ENCODE assay signal across 21 cellular contexts in genomic region chr9:85414399-85414798, GRCh38.
DNase-seq lines count a peak whose midpoint lies in the region; ATAC-seq and TF ChIP-seq lines count a peak whose summit lies in the region.
"Had no signal": no experiment of that assay in that cellular context is flagged by ENCODE, and none has a peak within 500 bp of the region (broad histone marks: within the 10 kb centered on the region; RNA-seq: fewer than 3 reads in every experiment).

No MANE protein-coding gene starts in this region.

- H4K20me1 ChIP-seq in SK-N-SH (ENCODE audit: insufficient read depth) (no peaks in the 10 kb centered on the region), neural cell (ENCODE audit: insufficient read depth) (no peaks in the 10 kb centered on the region)

- H3K36me3 ChIP-seq in SK-N-SH (replicated peaks in 1 of 2; ENCODE audit: control insufficient read depth in 1 of 2, insufficient read depth in 2 of 2, low read length in 1 of 2): no peaks in the 10 kb centered on the region
- no peaks in the 10 kb centered on the region for H3K36me3 ChIP-seq in neural cell (ENCODE audit: insufficient read depth, low read length)

- H3F3A ChIP-seq in SK-N-SH (replicated peaks; ENCODE audit: insufficient read depth) (no peaks in the 10 kb centered on the region), neural cell (ENCODE audit: insufficient read depth, low read length, poor library complexity, severe bottlenecking) (peaks cover 6% of the 10 kb centered on the region)

- H2AFZ ChIP-seq in SK-N-SH (ENCODE audit: low read depth): no peak overlapping the region
- H2AFZ ChIP-seq in neural cell (ENCODE audit: low read depth, low read length): no peak overlapping the region

- H3K4me2 ChIP-seq in SK-N-SH (peak overlapping the region; percentile 8; the same call in 1 of the 2 replicates), neural cell (ENCODE audit: low read length) (peak overlapping the region; percentile 56)

- H3K9me2 ChIP-seq in SK-N-SH (no peaks in the 10 kb centered on the region), neural cell (ENCODE audit: insufficient read depth, low read length) (no peaks in the 10 kb centered on the region)

- TF ChIP-seq RAD21 in SK-N-SH (IDR thresholded peaks at IDR 0.05; ENCODE audit: low read length) (no peak), neural cell (conservative IDR thresholded peaks at IDR 0.05) (no peak)

- TF ChIP-seq CTCF in SK-N-SH (IDR thresholded peaks at IDR 0.05) (no peak), dorsolateral prefrontal cortex (IDR thresholded peaks at IDR 0.05 in 54 of 56, conservative IDR thresholded peaks at IDR 0.05 in 2 of 56; ENCODE audit: low read depth in 1 of 56, partially characterized antibody in 56 of 56) (no peak), neural cell (IDR thresholded peaks at IDR 0.05; ENCODE audit: poor library complexity, severe bottlenecking) (peak; percentile 53)

- 25% methylated on average over 5 of the region's 5 CpGs for WGBS in SK-N-SH (ENCODE audit: low lambda C conversion rate)

- TF ChIP-seq EP300 in SK-N-SH (IDR thresholded peaks at IDR 0.05; ENCODE audit: borderline replicate concordance in 1 of 2, low read depth in 1 of 2, low read length in 1 of 2) (no peak), neural cell (conservative IDR thresholded peaks at IDR 0.05; ENCODE audit: poor library complexity, severe bottlenecking) (peak; percentile 98)

- peaks cover 3 to 5% of the 10 kb centered on the region in 2 experiments; a peak in 1 of 4 replicates for H3K4me1 ChIP-seq in SK-N-SH (ENCODE audit: control insufficient read depth in 1 of 2, insufficient read depth in 2 of 2, low read depth in 1 of 2, low read length in 1 of 2)

- CTCF ChIA-PET in SK-N-SH (lab: Yijun Ruan, JAX): interaction anchor here (0.9 kb wide), 1 partner anchor 11 kb away, joined by 3 read pairs; no protein-coding TSS in a partner anchor

- POLR2A ChIA-PET in SK-N-SH (lab: Yijun Ruan, JAX): no interaction called here

- DNase-seq in SK-N-SH: no peak
- peak in 1 of 10 donors; percentile 48 for DNase-seq in dorsolateral prefrontal cortex
- no peak for DNase-seq in left colon
- DNase-seq in HK-2 (ENCODE audit: unreplicated experiment): no peak
- DNase-seq: 8988T; Calu3; CD8-positive, alpha-beta T cell; DMS53; H7; HFFc6; NCI-H146; NCI-H2029 treated with DMSO at 0.1 percent for 48 hours; NCI-H2171; NCI-H446 treated with DMSO at 0.1 percent for 48 hours; NCI-H748 treated with DMSO at 0.1 percent for 48 hours; NK-92 treated with Interleukin-12 subunit alpha and Interleukin-12 subunit beta, amount 100 ng/mL, for 24 hours had no signal

- no peak overlapping the region for H3K4me3 ChIP-seq in SK-N-SH (ENCODE audit: low read depth in 2 of 2, low read length in 1 of 2)
- no peak overlapping the region for H3K4me3 ChIP-seq in dorsolateral prefrontal cortex
- H3K4me3 ChIP-seq in neural cell (ENCODE audit: low read length): peak overlapping the region; percentile 53

- H3K27ac ChIP-seq in SK-N-SH (ENCODE audit: low read depth in 2 of 2, low read length in 1 of 2) (peak overlapping the region in 1 of 2 experiments; percentile 61; a peak in 2 of 4 replicates), dorsolateral prefrontal cortex (peak overlapping the region in 39 of 59 donors; percentile 5 to 76 (median 46)), neural cell (ENCODE audit: low read length) (peak overlapping the region; percentile 89)

- ATAC-seq in SK-N-SH treated with all-trans-retinoic acid at 6 μM for 48 hours: no peak
- no peak for ATAC-seq in left colon
- no peak for ATAC-seq in GM19324 (IDR thresholded peaks at IDR 0.05; ENCODE audit: low FRiP score, unreplicated experiment)
- ATAC-seq in HG03135 (IDR thresholded peaks at IDR 0.05; ENCODE audit: unreplicated experiment): no peak
- ATAC-seq: CD8-positive, alpha-beta T cell; Right ventricle myocardium inferior had no signal

- H3K79me2 ChIP-seq in SK-N-SH (ENCODE audit: insufficient read depth) (no peaks in the 10 kb centered on the region), neural cell (replicated peaks; ENCODE audit: insufficient read depth, low read length) (no peaks in the 10 kb centered on the region)

- intact Hi-C loops in dorsolateral prefrontal cortex (cut with DNase I) (loop anchor here in 1 of 2 donors (10.0 kb wide), 1 partner anchor 1020 kb away; no protein-coding TSS in a partner anchor), left colon (cut with DNase I, micrococcal nuclease) (no loop called here)

- no peaks in the 10 kb centered on the region for H3K9me3 ChIP-seq in SK-N-SH
- no peaks in the 10 kb centered on the region for H3K9me3 ChIP-seq in neural cell (ENCODE audit: low read length)

- H3K27me3 ChIP-seq in SK-N-SH (ENCODE audit: insufficient read depth) (no peaks in the 10 kb centered on the region), dorsolateral prefrontal cortex (no peaks in the 10 kb centered on the region), neural cell (ENCODE audit: insufficient read depth, low read depth, low read length) (no peaks in the 10 kb centered on the region)

- no peak overlapping the region for H3K9ac ChIP-seq in SK-N-SH
- peak overlapping the region; percentile 55 for H3K9ac ChIP-seq in neural cell (ENCODE audit: low read length)

TF ChIP-seq in SK-N-SH, 30 proteins besides CTCF, POLR2A, EP300 and RAD21 (continues in another document):
- TF ChIP-seq TEAD4 (IDR thresholded peaks at IDR 0.05; ENCODE audit: borderline replicate concordance, insufficient read depth) (no peak), TAF1 (IDR thresholded peaks at IDR 0.05; ENCODE audit: borderline replicate concordance, low read depth, low read length) (no peak), ELF1 (IDR thresholded peaks at IDR 0.05) (no peak), FOXM1 (IDR thresholded peaks at IDR 0.05; ENCODE audit: low read depth) (no peak), SMC3 (IDR thresholded peaks at IDR 0.05; ENCODE audit: low read depth, low read length) (no peak), USF2 (IDR thresholded peaks at IDR 0.05; ENCODE audit: borderline replicate concordance, low read depth, low read length) (no peak), POLR2AphosphoS5 (IDR thresholded peaks at IDR 0.05; ENCODE audit: low read depth, low read length) (no peak), SIN3A (IDR thresholded peaks at IDR 0.05; ENCODE audit: borderline replicate concordance, low read depth, low read length) (no peak), RFX5 (IDR thresholded peaks at IDR 0.05; ENCODE audit: low read length) (no peak)

TF ChIP-seq in SK-N-SH treated with all-trans-retinoic acid at 6 μM for 48 hours, 23 proteins besides CTCF, POLR2A, EP300 and RAD21:
- TF ChIP-seq ZC3H10 (CRISPR knock-in tag; IDR thresholded peaks at IDR 0.05) (no peak), GLIS3 (CRISPR knock-in tag; IDR thresholded peaks at IDR 0.05) (no peak), CREB5 (CRISPR knock-in tag; IDR thresholded peaks at IDR 0.05; ENCODE audit: low read depth) (no peak), ZFP30 (CRISPR knock-in tag; IDR thresholded peaks at IDR 0.05) (no peak)

TF ChIP-seq in neural cell, 6 proteins besides CTCF, POLR2A, EP300 and RAD21:
- TF ChIP-seq TAF1 (IDR thresholded peaks at IDR 0.05; ENCODE audit: low read depth) (no peak), POLR2AphosphoS5 (IDR thresholded peaks at IDR 0.05) (peak; percentile 77), SMC3 (conservative IDR thresholded peaks at IDR 0.05; ENCODE audit: poor library complexity) (peak; percentile 28), REST (IDR thresholded peaks at IDR 0.05; ENCODE audit: borderline replicate concordance) (no peak), EZH2 (IDR thresholded peaks at IDR 0.05; ENCODE audit: borderline replicate concordance, insufficient read depth, low read length, poor library complexity, severe bottlenecking) (no peak), MXI1 (conservative IDR thresholded peaks at IDR 0.05; ENCODE audit: poor library complexity, severe bottlenecking) (no peak)
